ENCODE assay signal across 8 cellular contexts in genomic region chr4:2696423-2696822, GRCh38. TPM values are rescaled to one million over a fixed set of nuclear protein-coding genes. Genes with fewer than 3 reads are reported as not detected.
A peak's percentile ranks its signal among the peaks of the same experiment; 100 is the strongest.
DNase-seq lines count a peak whose midpoint lies in the region; ATAC-seq and TF ChIP-seq lines count a peak whose summit lies in the region.

No MANE protein-coding gene starts in this region.

- no peak overlapping the region; the same call in 1 of the 2 replicates for H3K4me3 ChIP-seq in GM12864 (ENCODE audit: low read depth, low read length)
- no peak overlapping the region for H3K4me3 ChIP-seq in Peyer's patch
- no peak overlapping the region for H3K4me3 ChIP-seq in right lobe of liver

- H3K9me3 ChIP-seq in Peyer's patch (no peaks in the 10 kb centered on the region), right lobe of liver (no peaks in the 10 kb centered on the region)

- H3K4me1 ChIP-seq in Peyer's patch (peaks cover 0 to 6% (median 0%) of the 10 kb centered on the region in 4 donors), right lobe of liver (peaks cover 0 to 19% (median 9%) of the 10 kb centered on the region in 4 donors)

- no peaks in the 10 kb centered on the region for H3K27me3 ChIP-seq in Peyer's patch
- no peaks in the 10 kb centered on the region for H3K27me3 ChIP-seq in right lobe of liver

- TF ChIP-seq POLR2A in Peyer's patch (IDR thresholded peaks at IDR 0.05) (no peak), right lobe of liver (IDR thresholded peaks at IDR 0.05) (no peak)

- ATAC-seq in GM19397 (IDR thresholded peaks at IDR 0.05; ENCODE audit: unreplicated experiment) (peak; percentile 93), HG03060 (IDR thresholded peaks at IDR 0.05; ENCODE audit: low read depth, unreplicated experiment) (peak; percentile 88), right lobe of liver (no peak)

- TF ChIP-seq CTCF in GM12864 (IDR thresholded peaks at IDR 0.05; ENCODE audit: low read depth, low read length, missing control alignments) (peak; percentile 19), Peyer's patch (IDR thresholded peaks at IDR 0.05) (peak in 1 of 6 experiments; percentile 5), right lobe of liver (IDR thresholded peaks at IDR 0.05) (no peak)

- H3K36me3 ChIP-seq in Peyer's patch (peaks cover 0 to 95% (median 0%) of the 10 kb centered on the region in 3 donors), right lobe of liver (peaks cover 0 to 66% (median 22%) of the 10 kb centered on the region in 4 donors)

- peak; percentile 91 for DNase-seq in GM12864 (ENCODE audit: low read depth)
- DNase-seq in Peyer's patch: peak in 2 of 3 donors; percentile 89 to 92
- no peak for DNase-seq in right lobe of liver
- DNase-seq in ACHN: no peak
- DNase-seq in NCI-H446 treated with DMSO at 0.1 percent for 48 hours (lab: John Stamatoyannopoulos, UW): no peak
- no peak for DNase-seq in NCI-H2107 (lab: John Stamatoyannopoulos, UW)

- intact Hi-C loops in right lobe of liver (cut with DNase I): no loop called here

- 90% methylated on average over 9 of the region's 14 CpGs for WGBS in right lobe of liver (ENCODE audit: insufficient coverage, low coverage, low lambda C conversion rate, missing lambda C conversion rate)

- in situ Hi-C loops in ACHN (cut with HindIII; ENCODE audit: low pct_ligation_motif_present, low pct_unique_long_range_greater_than_20kb, low sequenced_read_pairs): no loop called here

- peak overlapping the region in 1 of 4 donors; percentile 76 for H3K27ac ChIP-seq in Peyer's patch
- H3K27ac ChIP-seq in right lobe of liver: no peak overlapping the region

RNA-seq across cellular contexts. Expression of gene TNIP2, which starts 59.7 kb away (rescaled TPM):
- total RNA-seq in Peyer's patch (100 to 1,000 TPM; 135 to 255 (median 145) TPM), right lobe of liver (10 to 100 TPM in 5 of 6 experiments, 1 to 10 TPM in 1; 9.7 to 40.6 (median 18.8) TPM)

Comparison
In these comparisons a context has a peak if more than half of its experiments do, and no peak if none do; other contexts are left out.
1. DNase-seq: peak in GM12864 (single experiment) and Peyer's patch (2 of 3); none in right lobe of liver (0 of 3), ACHN (single experiment), NCI-H446 treated with DMSO at 0.1 percent for 48 hours (single experiment) and NCI-H2107 (single experiment).
2. ATAC-seq: peak in GM19397 (single experiment) and HG03060 (single experiment); none in right lobe of liver (0 of 4).